Comparison of ENCODE assay signal across 30 cellular contexts in genomic region chr2:2909086-2910035, GRCh38.
"Had no signal": no experiment of that assay in that cellular context is flagged by ENCODE, and none has a peak within 500 bp of the region (broad histone marks: within the 10 kb centered on the region; RNA-seq: fewer than 3 reads in every experiment).

No MANE protein-coding gene starts in this region.

- H3K27ac Mint-ChIP-seq: activated B cell treated with CpG ODN at 0.5 μM for 24 hours; activated CD8-positive, alpha-beta T cell treated with anti-CD3 and anti-CD28 coated beads for 36 hours; activated naive CD8-positive, alpha-beta T cell; activated T-helper 17 cell treated with anti-CD3 and anti-CD28 coated beads, Interleukin-2, amount 50 U/mL, for 72 hours; T-helper 17 cell; T-helper 2 cell treated with Interferon-gamma antibody and Interleukin-4, amounts not matched to agents 5 μg/mL and 100 μg/mL, for 36 hours had no signal

- H3K27me3 ChIP-seq: ascending aorta, cardiac muscle cell, colonic mucosa had no signal

- H3K27ac ChIP-seq: ascending aorta, breast epithelium, cardiac muscle cell, colonic mucosa, epithelial cell of prostate, WERI-Rb-1 had no signal

- H3K36me3 ChIP-seq: ascending aorta, breast epithelium, cardiac muscle cell, colonic mucosa, WERI-Rb-1 had no signal

- H3K9me3 ChIP-seq: ascending aorta, breast epithelium, colonic mucosa had no signal

- H3K9me3 Mint-ChIP-seq: activated B cell treated with CpG ODN at 0.5 μM for 24 hours; activated CD8-positive, alpha-beta T cell treated with anti-CD3 and anti-CD28 coated beads for 36 hours; activated T-cell treated with anti-CD3 and anti-CD28 coated beads, Interleukin-2, amount 50 U/mL, for 4 hours; activated T-helper 17 cell treated with anti-CD3 and anti-CD28 coated beads, Interleukin-2, amount 50 U/mL, for 72 hours; brain; T-helper 2 cell treated with Interferon-gamma antibody and Interleukin-4, amounts not matched to agents 5 μg/mL and 100 μg/mL, for 36 hours had no signal

- H3K4me3 Mint-ChIP-seq: activated B cell treated with CpG ODN at 0.5 μM for 24 hours; activated CD8-positive, alpha-beta T cell treated with anti-CD3 and anti-CD28 coated beads for 36 hours; activated naive CD8-positive, alpha-beta T cell; activated T-cell treated with anti-CD3 and anti-CD28 coated beads, Interleukin-2, amount 50 U/mL, for 4 hours; activated T-helper 17 cell treated with anti-CD3 and anti-CD28 coated beads, Interleukin-2, amount 50 U/mL, for 72 hours; brain; T-helper 17 cell; T-helper 2 cell treated with Interferon-gamma antibody and Interleukin-4, amounts not matched to agents 5 μg/mL and 100 μg/mL, for 36 hours had no signal

- H3K4me1 ChIP-seq: ascending aorta, breast epithelium, colonic mucosa had no signal

- H3K36me3 Mint-ChIP-seq: activated naive CD8-positive, alpha-beta T cell; brain had no signal

- H3K27me3 Mint-ChIP-seq: brain had no signal

- ATAC-seq: activated CD4-positive, CD25-positive, alpha-beta regulatory T cell treated with anti-CD3 and anti-CD28 coated beads, Interleukin-2, amount 50 U/mL, for 24 hours; activated CD8-positive, alpha-beta T cell treated with anti-CD3 and anti-CD28 coated beads for 36 hours; activated T-cell treated with anti-CD3 and anti-CD28 coated beads, Interleukin-2, amount 50 U/mL, for 4 hours; activated T-helper 17 cell treated with anti-CD3 and anti-CD28 coated beads, Interleukin-2, amount 50 U/mL, for 72 hours; T-helper 17 cell had no signal

- H3K4me1 Mint-ChIP-seq: activated B cell treated with CpG ODN at 0.5 μM for 24 hours; activated T-helper 17 cell treated with anti-CD3 and anti-CD28 coated beads, Interleukin-2, amount 50 U/mL, for 72 hours had no signal

- H3K4me3 ChIP-seq: ascending aorta, breast epithelium, cardiac muscle cell, colonic mucosa had no signal

- DNase-seq: activated B cell treated with CpG ODN at 0.5 μM for 24 hours; activated CD4-positive, alpha-beta T cell treated with anti-CD3 and anti-CD28 coated beads for 48 hours; activated CD4-positive, alpha-beta T cell treated with anti-CD3 and anti-CD28 coated beads, Interleukin-2, amount 50 U/mL, for 1 hour; activated CD4-positive, alpha-beta T cell treated with anti-CD3 and anti-CD28 coated beads, Interleukin-2, amount 50 U/mL, for 48 hours; activated CD8-positive, alpha-beta memory T cell treated with anti-CD3 and anti-CD28 coated beads for 24 hours; activated CD8-positive, alpha-beta T cell treated with anti-CD3 and anti-CD28 coated beads for 36 hours; activated effector memory CD4-positive, alpha-beta T cell treated with Interleukin-2 at 50 U/mL for 16 hours; activated gamma-delta T cell treated with Interleukin-2 at 50 U/mL for 16 hours; activated naive CD4-positive, alpha-beta T cell treated with anti-CD3 and anti-CD28 coated beads, Interleukin-2, amount 50 U/mL, for 16 hours; activated naive CD4-positive, alpha-beta T cell treated with Interleukin-2 at 50 U/mL for 16 hours; activated T-cell treated with anti-CD3 and anti-CD28 coated beads, Interleukin-2, amount 50 U/mL, for 4 hours; central memory CD4-positive, alpha-beta T cell; cerebellar nuclear complex; colonic mucosa; effector CD8-positive, alpha-beta T cell; foreskin fibroblast; glutamatergic neuron; T-helper 1 cell; T-helper 17 cell; T1000; WERI-Rb-1 had no signal
